Comparison of ENCODE assay signal across 8 cellular contexts in genomic region chr1:9823693-9823942, GRCh38. TPM values are rescaled to one million over a fixed set of nuclear protein-coding genes. Genes with fewer than 3 reads are reported as not detected.
DNase-seq lines count a peak whose midpoint lies in the region; ATAC-seq and TF ChIP-seq lines count a peak whose summit lies in the region.

No MANE protein-coding gene starts in this region.

- intact Hi-C loops in CD4-positive, alpha-beta memory T cell (cut with micrococcal nuclease): loop anchor here (1.0 to 2.0 kb wide), 4 partner anchors 39 to 235 kb away; partner anchors contain the start of genes TMEM201 and UBE4B
- intact Hi-C loops in activated B cell treated with CpG ODN at 0.5 μM for 24 hours (cut with micrococcal nuclease): loop anchor here (1.0 to 2.0 kb wide), 3 partner anchors 27 to 136 kb away; no protein-coding TSS in a partner anchor

- POLR2A ChIA-PET in CD4-positive, alpha-beta memory T cell (lab: Charles Lee; ENCODE audit: partially characterized antibody): interaction anchor here (0.6 to 1.8 kb wide), 4 partner anchors 21 to 194 kb away, joined by 3 to 8 read pairs (median 4); partner anchors contain the start of gene PIK3CD
- POLR2A ChIA-PET in activated B cell treated with CpG ODN at 0.5 μM for 24 hours (lab: Charles Lee): no interaction called here

- no peaks in the 10 kb centered on the region for H3K27me3 Mint-ChIP-seq in CD4-positive, alpha-beta memory T cell
- H3K27me3 Mint-ChIP-seq in HFFc6 (ENCODE audit: insufficient read depth) (peaks cover 2% of the 10 kb centered on the region), activated B cell treated with CpG ODN at 0.5 μM for 24 hours (no peaks in the 10 kb centered on the region)

- peak; percentile 25 for ATAC-seq in activated B cell treated with CpG ODN at 0.5 μM for 24 hours (ENCODE audit: low read depth)

- no peak for TF ChIP-seq CTCF in HFFc6 (IDR thresholded peaks at IDR 0.05)
- TF ChIP-seq CTCF in activated B cell treated with CpG ODN at 0.5 μM for 24 hours (IDR thresholded peaks at IDR 0.05): no peak

- H3K4me1 Mint-ChIP-seq in CD4-positive, alpha-beta memory T cell: peaks cover 25 to 71% (median 41%) of the 10 kb centered on the region in 4 donors
- H3K4me1 Mint-ChIP-seq in HFFc6 (ENCODE audit: low read depth) (peaks cover 46% of the 10 kb centered on the region), activated B cell treated with CpG ODN at 0.5 μM for 24 hours (peaks cover 59% of the 10 kb centered on the region)

- H3K27me3 ChIP-seq in CD4-positive, alpha-beta memory T cell (ENCODE audit: insufficient read depth, low read length): no peaks in the 10 kb centered on the region
- H3K27me3 ChIP-seq in subcutaneous abdominal adipose tissue (ENCODE audit: control insufficient read depth in 5 of 5, insufficient read depth in 4 of 5, low read length in 5 of 5): no peaks in the 10 kb centered on the region

- H3K27ac Mint-ChIP-seq in CD4-positive, alpha-beta memory T cell: no peak overlapping the region
- H3K27ac Mint-ChIP-seq in HFFc6 (no peak overlapping the region), activated B cell treated with CpG ODN at 0.5 μM for 24 hours (no peak overlapping the region)

- H3K36me3 ChIP-seq in CD4-positive, alpha-beta memory T cell (ENCODE audit: insufficient read depth, low read length): no peaks in the 10 kb centered on the region
- H3K36me3 ChIP-seq in subcutaneous abdominal adipose tissue (ENCODE audit: control insufficient read depth in 5 of 5, insufficient read depth in 5 of 5, low read length in 5 of 5): no peaks in the 10 kb centered on the region

- no peak overlapping the region for H3K9ac ChIP-seq in subcutaneous abdominal adipose tissue (ENCODE audit: low read length in 5 of 5)

- DNase-seq in CD4-positive, alpha-beta memory T cell: no peak
- DNase-seq in HFFc6 (no peak), activated B cell treated with CpG ODN at 0.5 μM for 24 hours (no peak), HK-2 (ENCODE audit: unreplicated experiment) (no peak), NCI-H1092 treated with DMSO at 0.1 percent for 48 hours (lab: John Stamatoyannopoulos, UW) (no peak), glomerular visceral epithelial cell (ENCODE audit: extremely low spot score) (no peak)

- H3K4me3 ChIP-seq in CD4-positive, alpha-beta memory T cell (ENCODE audit: low read length in 2 of 2): peak overlapping the region in 1 of 2 donors; percentile 76
- H3K4me3 ChIP-seq in iPS-11a (ENCODE audit: low read depth, low read length) (peak overlapping the region; percentile 92), subcutaneous abdominal adipose tissue (ENCODE audit: low read depth in 1 of 5, low read length in 5 of 5) (peak overlapping the region in 4 of 5 donors; percentile 68 to 87 (median 84))

- H3K4me3 Mint-ChIP-seq in CD4-positive, alpha-beta memory T cell: peak overlapping the region; percentile 39 to 82 (median 59)
- peak overlapping the region; percentile 46 for H3K4me3 Mint-ChIP-seq in HFFc6
- H3K4me3 Mint-ChIP-seq in activated B cell treated with CpG ODN at 0.5 μM for 24 hours: peak overlapping the region; percentile 55

- H3K27ac ChIP-seq in CD4-positive, alpha-beta memory T cell (ENCODE audit: low read depth, low read length): peak overlapping the region; percentile 55
- H3K27ac ChIP-seq in subcutaneous abdominal adipose tissue (ENCODE audit: low read depth, low read length): no peak overlapping the region

- H3K36me3 Mint-ChIP-seq in CD4-positive, alpha-beta memory T cell: peaks cover 0 to 7% of the 10 kb centered on the region in 2 donors
- H3K36me3 Mint-ChIP-seq in HFFc6 (ENCODE audit: low read depth): peaks cover 4% of the 10 kb centered on the region; the same call in 1 of the 2 replicates
- H3K36me3 Mint-ChIP-seq in activated B cell treated with CpG ODN at 0.5 μM for 24 hours (ENCODE audit: low read depth): no peaks in the 10 kb centered on the region

- peaks cover 0 to 5% (median 0%) of the 10 kb centered on the region in 8 donors for H3K9me3 Mint-ChIP-seq in CD4-positive, alpha-beta memory T cell
- H3K9me3 Mint-ChIP-seq in HFFc6 (no peaks in the 10 kb centered on the region), activated B cell treated with CpG ODN at 0.5 μM for 24 hours (no peaks in the 10 kb centered on the region)

- CTCF ChIA-PET in CD4-positive, alpha-beta memory T cell (lab: Charles Lee; ENCODE audit: partially characterized antibody): no interaction called here
- CTCF ChIA-PET in activated B cell treated with CpG ODN at 0.5 μM for 24 hours (lab: Charles Lee): no interaction called here

- H3K4me1 ChIP-seq in CD4-positive, alpha-beta memory T cell (ENCODE audit: insufficient read depth, low read length): peaks cover 55% of the 10 kb centered on the region
- peaks cover 6 to 37% (median 29%) of the 10 kb centered on the region in 5 donors for H3K4me1 ChIP-seq in subcutaneous abdominal adipose tissue (ENCODE audit: control insufficient read depth in 5 of 5, insufficient read depth in 5 of 5, low read length in 5 of 5)

- no peaks in the 10 kb centered on the region for H3K9me3 ChIP-seq in CD4-positive, alpha-beta memory T cell (ENCODE audit: control insufficient read depth in 1 of 2, low read length in 2 of 2)
- no peaks in the 10 kb centered on the region for H3K9me3 ChIP-seq in subcutaneous abdominal adipose tissue (ENCODE audit: control insufficient read depth in 5 of 5, low read length in 5 of 5)

RNA-seq across cellular contexts. Expression of gene CLSTN1, which starts 0.1 kb away (rescaled TPM):
- 100 to 1,000 TPM; 107 to 109 TPM for total RNA-seq in CD4-positive, alpha-beta memory T cell
- 10 to 100 TPM in 1 of 2 donors, 1 to 10 TPM in 1; 6.9 to 50.9 TPM for polyA plus RNA-seq in CD4-positive, alpha-beta memory T cell
- 100 to 1,000 TPM; 128 to 151 (median 137) TPM for total RNA-seq in HFFc6 (2021; fragmentation: NEBNext Ultra II Directional; extraction: Animal tissue kit (Norgen Biotek cat#: 25700))
- total RNA-seq in activated B cell treated with CpG ODN at 0.5 μM for 24 hours: 50.7 and 52.2 TPM in 2 replicates
